In the genomic region with DNA sequence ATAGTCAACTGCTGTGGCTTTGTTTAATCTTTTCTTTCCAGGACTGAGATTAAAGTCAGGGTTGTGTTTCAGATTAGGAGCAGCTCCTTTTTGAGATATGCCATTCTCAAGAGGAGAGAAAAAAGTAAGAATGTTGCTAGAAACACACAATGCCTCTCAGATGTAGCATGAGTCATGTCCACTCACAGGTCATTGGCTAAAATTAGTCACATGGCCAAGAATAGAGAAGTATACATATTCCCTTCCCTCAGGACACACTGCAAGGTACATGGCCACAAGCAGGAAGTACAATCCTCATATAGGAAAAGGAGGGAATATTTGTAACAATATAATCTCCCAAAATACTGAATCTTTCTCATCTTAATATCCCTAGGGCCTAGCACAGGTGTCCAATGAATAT, we compare ENCODE assay signal across 34 cellular contexts.
A peak's percentile ranks its signal among the peaks of the same experiment; 100 is the strongest.
DNase-seq lines count a peak whose midpoint lies in the region; ATAC-seq, FAIRE-seq and TF ChIP-seq lines count a peak whose summit lies in the region.
"Had no signal": no experiment of that assay in that cellular context is flagged by ENCODE, and none has a peak within 500 bp of the region (broad histone marks: within the 10 kb centered on the region; RNA-seq: fewer than 3 reads in every experiment).

No MANE protein-coding gene starts in this region.

- no peaks in the 10 kb centered on the region for H3K27me3 ChIP-seq in HepG2 (ENCODE audit: control insufficient read depth in 1 of 2, insufficient read depth in 2 of 2, low read length in 2 of 2)
- H3K27me3 ChIP-seq in right lobe of liver: no peaks in the 10 kb centered on the region
- H3K27me3 ChIP-seq in right atrium auricular region: no peaks in the 10 kb centered on the region
- H3K27me3 ChIP-seq: cardiac muscle cell, esophagus muscularis mucosa, left lung, Peyer's patch, SJCRH30, thyroid gland had no signal

- in situ Hi-C loops in HepG2 (cut with HindIII; ENCODE audit: extremely low pct_ligation_motif_present, low pct_unique_long_range_greater_than_20kb): no loop called here

- POLR2A ChIA-PET in HepG2 (lab: Yijun Ruan, JAX): no interaction called here

- TF ChIP-seq CTCF in HepG2 (CRISPR knock-in tag; IDR thresholded peaks at IDR 0.05) (no peak), right lobe of liver (IDR thresholded peaks at IDR 0.05) (no peak), fibroblast of mammary gland (conservative IDR thresholded peaks at IDR 0.05; ENCODE audit: control insufficient read depth, insufficient read depth, low read depth, low read length) (no peak), right atrium auricular region (IDR thresholded peaks at IDR 0.05) (no peak)

- H3K4me3 ChIP-seq in HepG2 (replicated peaks in 1 of 3; ENCODE audit: insufficient read depth in 1 of 3, low read depth in 2 of 3, low read length in 3 of 3) (no peak overlapping the region), right lobe of liver (no peak overlapping the region), fibroblast of mammary gland (ENCODE audit: control insufficient read depth, low read depth, low read length) (no peak overlapping the region), right atrium auricular region (no peak overlapping the region)
- H3K4me3 ChIP-seq: A549, cardiac muscle cell, esophagus muscularis mucosa, left lung, Peyer's patch, psoas muscle, SJCRH30, thyroid gland had no signal

- H4K20me1 ChIP-seq in HepG2 (ENCODE audit: insufficient read depth, low read length): no peaks in the 10 kb centered on the region

- intact Hi-C loops in HepG2 (cut with micrococcal nuclease; ENCODE audit: unreplicated experiment) (no loop called here), right lobe of liver (cut with DNase I) (no loop called here)

- no peak for TF ChIP-seq EP300 in HepG2 (IDR thresholded peaks at IDR 0.05; ENCODE audit: low read depth in 2 of 2, low read length in 2 of 2)
- TF ChIP-seq EP300 in HepG2 (CRISPR knock-in tag; IDR thresholded peaks at IDR 0.05; ENCODE audit: borderline replicate concordance): no peak

- no peak overlapping the region for H3K4me2 ChIP-seq in HepG2 (ENCODE audit: low read depth, low read length)
- H3K4me2 ChIP-seq: A549 had no signal

- H3K27ac ChIP-seq in HepG2 (ENCODE audit: extremely low read length, insufficient read depth, low read length) (no peak overlapping the region), right lobe of liver (no peak overlapping the region), right atrium auricular region (no peak overlapping the region)
- H3K27ac ChIP-seq: A549, cardiac muscle cell, esophagus muscularis mucosa, left lung, Peyer's patch, psoas muscle, SJCRH30, thyroid gland had no signal

- TF ChIP-seq POLR2A in HepG2 (IDR thresholded peaks at IDR 0.05; ENCODE audit: insufficient read depth in 1 of 2, low read depth in 2 of 2, low read length in 2 of 2): no peak
- no peak for TF ChIP-seq POLR2A in right lobe of liver (IDR thresholded peaks at IDR 0.05)

- DNase-seq in HepG2 (ENCODE audit: low spot score) (no peak), right lobe of liver (no peak), RKO (ENCODE audit: low spot score) (peak; percentile 22), fibroblast of mammary gland (ENCODE audit: low read depth) (peak; percentile 29), right atrium auricular region (ENCODE audit: low spot score) (no peak), left lobe of liver (ENCODE audit: low spot score) (no peak)
- DNase-seq: activated CD4-positive, alpha-beta T cell treated with anti-CD3 and anti-CD28 coated beads for 36 hours; activated CD8-positive, alpha-beta T cell treated with anti-CD3 and anti-CD28 coated beads, Interleukin-2, amount 10 ng/mL, durations not matched to agents 7 days and 5 days; CD4-positive, alpha-beta memory T cell; cortex of kidney; DMS153; GF-D8; hypothalamus; immature natural killer cell; left lung; naive thymus-derived CD8-positive, alpha-beta T cell; NCI-H1417; NCI-H2029 treated with DMSO at 0.1 percent for 48 hours; NCI-H2227 treated with DMSO at 0.1 percent for 48 hours; NCI-H526 treated with DMSO at 0.1 percent for 48 hours; occipital lobe; Peyer's patch; psoas muscle; SJCRH30; small intestine; stimulated activated naive CD8-positive, alpha-beta T cell treated with anti-CD3 and anti-CD28 coated beads, Interleukin-15, amount 100 ng/mL, for 72 hours; T-helper 1 cell; thyroid gland had no signal

- no peak for ATAC-seq in HepG2
- no peak for ATAC-seq in right lobe of liver
- ATAC-seq in HG03520 (IDR thresholded peaks at IDR 0.05; ENCODE audit: unreplicated experiment): no peak
- no peak for ATAC-seq in GM19324 (IDR thresholded peaks at IDR 0.05; ENCODE audit: low FRiP score, unreplicated experiment)
- no peak for ATAC-seq in left lobe of liver
- ATAC-seq: A549; activated CD4-positive, alpha-beta T cell treated with anti-CD3 and anti-CD28 coated beads for 36 hours; activated CD8-positive, alpha-beta T cell treated with anti-CD3 and anti-CD28 coated beads, Interleukin-2, amount 10 ng/mL, durations not matched to agents 7 days and 5 days; activated naive CD4-positive, alpha-beta T cell treated with anti-CD3 and anti-CD28 coated beads, Interleukin-2, amount 50 U/mL, for 72 hours; left lung; naive thymus-derived CD8-positive, alpha-beta T cell; psoas muscle; stimulated activated naive CD8-positive, alpha-beta T cell treated with anti-CD3 and anti-CD28 coated beads, Interleukin-15, amount 100 ng/mL, for 72 hours had no signal

- H2AFZ ChIP-seq in HepG2 (ENCODE audit: low read length): no peak overlapping the region

- TF ChIP-seq RAD21 in HepG2 (CRISPR knock-in tag; IDR thresholded peaks at IDR 0.05): no peak

- H3K79me2 ChIP-seq in HepG2 (ENCODE audit: insufficient read depth, low read length): no peaks in the 10 kb centered on the region

- H3K9ac ChIP-seq in HepG2 (ENCODE audit: insufficient read depth, low read depth, low read length): no peak overlapping the region

- CTCF ChIA-PET in HepG2 (lab: Yijun Ruan, JAX; ENCODE audit: low intra/inter-chr PET ratio, low total read pairs): no interaction called here

- no TSS peak for BruUV-seq in HepG2 (replicated peaks; lab: Mats Ljungman, UMichigan)

- H3K36me3 ChIP-seq in HepG2 (replicated peaks in 1 of 2; ENCODE audit: control insufficient read depth in 1 of 2, insufficient read depth in 2 of 2, low read length in 2 of 2) (no peaks in the 10 kb centered on the region), right lobe of liver (no peaks in the 10 kb centered on the region), right atrium auricular region (no peaks in the 10 kb centered on the region)
- H3K36me3 ChIP-seq: cardiac muscle cell, esophagus muscularis mucosa, left lung, Peyer's patch, SJCRH30, thyroid gland had no signal

- H3K4me1 ChIP-seq in HepG2 (ENCODE audit: insufficient read depth, low read length): no peaks in the 10 kb centered on the region
- no peaks in the 10 kb centered on the region for H3K4me1 ChIP-seq in right lobe of liver
- no peaks in the 10 kb centered on the region for H3K4me1 ChIP-seq in right atrium auricular region
- H3K4me1 ChIP-seq: A549, left lung, Peyer's patch, psoas muscle, SJCRH30, thyroid gland had no signal

- no peak for FAIRE-seq in HepG2 (lab: Jason Lieb, UNC)
- FAIRE-seq: A549, small intestine had no signal

- no peaks in the 10 kb centered on the region for H3K9me3 ChIP-seq in HepG2 (ENCODE audit: low read length)
- H3K9me3 ChIP-seq in right lobe of liver: no peaks in the 10 kb centered on the region
- H3K9me3 ChIP-seq in right atrium auricular region: no peaks in the 10 kb centered on the region
- H3K9me3 ChIP-seq: A549, esophagus muscularis mucosa, left lung, Peyer's patch, psoas muscle, SJCRH30, thyroid gland had no signal

TF ChIP-seq in HepG2, 621 proteins besides CTCF, POLR2A, EP300 and RAD21:
- TF ChIP-seq NFYB (CRISPR knock-in tag; IDR thresholded peaks at IDR 0.05): 0 out of 2 replicates have a peak, but pooled peaks have one; percentile 22
- TF ChIP-seq FOXK1 (CRISPR knock-in tag; IDR thresholded peaks at IDR 0.05; ENCODE audit: borderline replicate concordance, low read depth): no peak
- no peak for TF ChIP-seq ZNF12 (CRISPR knock-in tag; IDR thresholded peaks at IDR 0.05)
- no peak for TF ChIP-seq SPEN (CRISPR knock-in tag; IDR thresholded peaks at IDR 0.05; ENCODE audit: low read depth)
- no peak for TF ChIP-seq ZNF547 (CRISPR knock-in tag; IDR thresholded peaks at IDR 0.05)
- no peak for TF ChIP-seq MEF2D (CRISPR knock-in tag; IDR thresholded peaks at IDR 0.05)
- TF ChIP-seq SMAD1 (CRISPR knock-in tag; IDR thresholded peaks at IDR 0.05; ENCODE audit: borderline replicate concordance, low read depth): no peak

Comparison
In these comparisons a context has a peak if more than half of its experiments do, and no peak if none do; other contexts are left out.
1. DNase-seq: peak in RKO (single experiment) and fibroblast of mammary gland (single experiment); none in HepG2 (single experiment), right lobe of liver (0 of 3), right atrium auricular region (single experiment) and left lobe of liver (single experiment).